In genomic region chr1:64965239-64966157, GRCh38 we compare ENCODE assay signal across 7 cellular contexts. TPM values are rescaled to one million over a fixed set of nuclear protein-coding genes. Genes with fewer than 3 reads are reported as not detected.
DNase-seq lines count a peak whose midpoint lies in the region; ATAC-seq lines count a peak whose summit lies in the region.

No MANE protein-coding gene starts in this region.

- peak; percentile 22 for DNase-seq in NCI-H2171 treated with DMSO at 0.1 percent for 48 hours (lab: John Stamatoyannopoulos, UW)
- DNase-seq in activated CD8-positive, alpha-beta memory T cell treated with anti-CD3 and anti-CD28 coated beads for 1 hour (ENCODE audit: extremely low read depth in 1 of 2, low read depth in 1 of 2) = peak; percentile 43 to 61
- peak; percentile 65 to 71 (median 69) for DNase-seq in effector memory CD4-positive, alpha-beta T cell
- peak; percentile 39 to 54 for DNase-seq in stimulated activated CD8-positive, alpha-beta memory T cell treated with anti-CD3 and anti-CD28 coated beads, Interleukin-2, amount 100 ng/mL, for 1 hour (ENCODE audit: low read depth in 2 of 2)

- peak overlapping the region; percentile 90 for H3K27ac ChIP-seq in effector memory CD4-positive, alpha-beta T cell (ENCODE audit: insufficient read depth, low read length, poor library complexity, severe bottlenecking)
- H3K27ac ChIP-seq in mesodermal cell (ENCODE audit: low read depth, low read length, severe bottlenecking) = peak overlapping the region; percentile 90

- no peaks in the 10 kb centered on the region for H3K9me3 ChIP-seq in effector memory CD4-positive, alpha-beta T cell (ENCODE audit: control insufficient read depth, low read length)
- H3K9me3 ChIP-seq in mesodermal cell (ENCODE audit: control insufficient read depth, low read length) = no peaks in the 10 kb centered on the region

- peaks cover 33% of the 10 kb centered on the region for H3K4me1 ChIP-seq in effector memory CD4-positive, alpha-beta T cell (ENCODE audit: control insufficient read depth, insufficient read depth, low read length, poor library complexity, severe bottlenecking)
- H3K4me1 ChIP-seq in mesodermal cell (ENCODE audit: control insufficient read depth, insufficient read depth, low read length, poor library complexity, severe bottlenecking) = peaks cover 7% of the 10 kb centered on the region

- no peaks in the 10 kb centered on the region for H3K36me3 ChIP-seq in effector memory CD4-positive, alpha-beta T cell (ENCODE audit: control insufficient read depth, insufficient read depth, low read length)
- H3K36me3 ChIP-seq in mesodermal cell (ENCODE audit: control insufficient read depth, insufficient read depth, low read length) = no peaks in the 10 kb centered on the region

- peak overlapping the region; percentile 85 for H3K4me3 ChIP-seq in effector memory CD4-positive, alpha-beta T cell (ENCODE audit: insufficient read depth, low read depth, low read length, poor library complexity, severe bottlenecking)
- peak overlapping the region; percentile 91 for H3K4me3 ChIP-seq in mesodermal cell (ENCODE audit: extremely low read depth, insufficient read depth, low read length, poor library complexity, severe bottlenecking)

- 0% methylated on average over 34 to 47 of the region's 55 CpGs for WGBS in mesodermal cell (ENCODE audit: insufficient coverage in 2 of 2), 2 experiments

- H3K27me3 ChIP-seq in effector memory CD4-positive, alpha-beta T cell (replicated peaks; ENCODE audit: control insufficient read depth, insufficient read depth, low read length, poor library complexity, severe bottlenecking) = no peaks in the 10 kb centered on the region

- ATAC-seq in GM18508 (IDR thresholded peaks at IDR 0.05; ENCODE audit: insufficient read depth, unreplicated experiment) = peak; percentile 27
- ATAC-seq in HG02678 (IDR thresholded peaks at IDR 0.05; ENCODE audit: unreplicated experiment) = peak; percentile 46

RNA-seq across cellular contexts. Expression of gene JAK1, which starts 0.9 kb away (rescaled TPM):
- 57.4 TPM for polyA plus RNA-seq in mesodermal cell (2013, experiment 1 of 2)
- 53.1 TPM for polyA plus RNA-seq in mesodermal cell (2013, experiment 2 of 2)

Comparison
In these comparisons a context has a peak if more than half of its experiments do, and no peak if none do; other contexts are left out.
1. Peak in every context shown above with its lines: DNase-seq, ATAC-seq, H3K4me3 ChIP-seq and H3K27ac ChIP-seq.